Comparison of ENCODE assay signal across 6 cellular contexts in the genomic region with DNA sequence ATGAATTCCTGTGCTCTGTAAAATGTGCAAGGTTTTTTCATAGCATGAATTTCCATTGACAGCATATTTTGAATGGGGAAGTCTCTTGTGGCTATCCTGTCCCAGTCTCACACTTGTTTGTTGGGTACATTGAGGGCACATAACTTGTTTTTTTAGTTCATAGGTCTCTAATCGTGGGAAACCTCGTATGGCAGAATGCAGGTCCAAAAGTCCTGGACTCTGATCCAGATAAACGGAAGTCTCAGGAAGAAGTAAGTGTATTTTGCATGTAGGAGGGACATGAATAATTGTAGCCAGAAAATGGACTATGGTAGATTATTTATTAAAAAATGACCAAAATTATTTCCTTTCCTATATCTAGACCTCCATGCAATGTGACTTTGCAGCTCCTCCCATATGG. TPM values are rescaled to one million over a fixed set of nuclear protein-coding genes. Genes with fewer than 3 reads are reported as not detected.
"Had no signal": no experiment of that assay in that cellular context is flagged by ENCODE, and none has a peak within 500 bp of the region (broad histone marks: within the 10 kb centered on the region; RNA-seq: fewer than 3 reads in every experiment).

No MANE protein-coding gene starts in this region.

- H3K27ac ChIP-seq: HL-60 had no signal

- DNase-seq: IMR-90, KBM-7, KG1 had no signal

- FAIRE-seq: HTR-8/SVneo, K562 had no signal

- H3K4me3 ChIP-seq: K562 had no signal

- ATAC-seq: K562 had no signal

RNA-seq across cellular contexts. Expression of a gene that starts 20.9 kb away (rescaled TPM):
- total RNA-seq: IMR-90, K562 had no signal
- polyA plus RNA-seq: IMR-90 had no signal
